In genomic region chr13:21668665-21669599, GRCh38 we compare ENCODE assay signal across 8 cellular contexts. TPM values are rescaled to one million over a fixed set of nuclear protein-coding genes. Genes with fewer than 3 reads are reported as not detected.
DNase-seq lines count a peak whose midpoint lies in the region; ATAC-seq and TF ChIP-seq lines count a peak whose summit lies in the region.

No MANE protein-coding gene starts in this region.

- H2BK20ac ChIP-seq in IMR-90 (ENCODE audit: low read depth, low read length): peak overlapping the region; percentile 54

- no TSS peak for BruUV-seq in IMR-90 (replicated peaks; lab: Mats Ljungman, UMichigan)

- TF ChIP-seq RAD21 in IMR-90 (IDR thresholded peaks at IDR 0.05; ENCODE audit: low read length): no peak

- H3K79me2 ChIP-seq in parathyroid adenoma: no peaks in the 10 kb centered on the region

- H2AK5ac ChIP-seq in IMR-90 (ENCODE audit: low read depth, low read length): peak overlapping the region; percentile 5; the same call in 1 of the 2 replicates

- peaks cover 30% of the 10 kb centered on the region for H3K4me1 ChIP-seq in CD8-positive, alpha-beta T cell (ENCODE audit: insufficient read depth, low read length)
- peaks cover 5% of the 10 kb centered on the region for H3K4me1 ChIP-seq in IMR-90 (ENCODE audit: control insufficient read depth, insufficient read depth, low read length)
- H3K4me1 ChIP-seq in parathyroid adenoma: peaks cover 3% of the 10 kb centered on the region

- intact Hi-C loops in CD8-positive, alpha-beta T cell (cut with DNase I, micrococcal nuclease): loop anchor here in 1 of 2 experiments (1.0 kb wide), 1 partner anchor 31 kb away; no protein-coding TSS in a partner anchor
- intact Hi-C loops in IMR-90 (cut with micrococcal nuclease): no loop called here

- TF ChIP-seq POLR2A in IMR-90 (IDR thresholded peaks at IDR 0.05; ENCODE audit: low read depth, low read length): 0 out of 2 replicates have a peak, but pooled peaks have one; percentile 21

- no peaks in the 10 kb centered on the region for H3K79me1 ChIP-seq in IMR-90 (ENCODE audit: low read depth in 1 of 2, low read length in 2 of 2)

- H2BK120ac ChIP-seq in IMR-90 (ENCODE audit: low read depth, low read length): peak overlapping the region; percentile 60

- H2BK5ac ChIP-seq in IMR-90 (ENCODE audit: low read depth, low read length, poor library complexity, severe bottlenecking): no peak overlapping the region

- H3K56ac ChIP-seq in IMR-90 (ENCODE audit: extremely low read depth, insufficient read depth, low read length): peak overlapping the region; percentile 74; the same call in 1 of the 2 replicates

- peak overlapping the region; percentile 80 for H3K4me3 ChIP-seq in CD8-positive, alpha-beta T cell (ENCODE audit: low read depth, low read length)
- H3K4me3 ChIP-seq in IMR-90 (ENCODE audit: insufficient read depth, low read depth, low read length): peak overlapping the region; percentile 61
- H3K4me3 ChIP-seq in fibroblast of villous mesenchyme (ENCODE audit: low read depth, low read length): peak overlapping the region; percentile 64
- peak overlapping the region; percentile 65 for H3K4me3 ChIP-seq in parathyroid adenoma (ENCODE audit: low read depth, low read length)

- H3K14ac ChIP-seq in IMR-90 (replicated peaks; ENCODE audit: low read depth, low read length): peak overlapping the region; percentile 27

- no peaks in the 10 kb centered on the region for H3K27me3 ChIP-seq in CD8-positive, alpha-beta T cell (ENCODE audit: insufficient read depth, low read length)
- H3K27me3 ChIP-seq in IMR-90 (ENCODE audit: control insufficient read depth, insufficient read depth, low read length) (peaks cover 21% of the 10 kb centered on the region), parathyroid adenoma (ENCODE audit: control insufficient read depth, insufficient read depth, low read length) (no peaks in the 10 kb centered on the region)

- DNase-seq in CD8-positive, alpha-beta T cell: peak in 5 of 7 experiments; percentile 22 to 76 (median 57)
- peak; percentile 69 for DNase-seq in IMR-90
- DNase-seq in activated T-cell treated with anti-CD3 and anti-CD28 coated beads, Interleukin-2, amount 50 U/mL, for 48 hours: peak; percentile 23 to 66
- DNase-seq in fibroblast of villous mesenchyme (ENCODE audit: low read depth): peak; percentile 36
- DNase-seq in NCI-H2107 (lab: John Stamatoyannopoulos, UW): no peak

- POLR2A ChIA-PET in CD8-positive, alpha-beta T cell (lab: Charles Lee): interaction anchor here (1.5 to 6.4 kb wide), 4 partner anchors 9 to 392 kb away, joined by 3 to 69 read pairs (median 9); partner anchors contain the start of gene MICU2
- POLR2A ChIA-PET in IMR-90 (lab: Charles Lee; ENCODE audit: unreplicated experiment): interaction anchor here (0.7 kb wide), 1 partner anchor 836 kb away, joined by 3 read pairs; no protein-coding TSS in a partner anchor

- H3K4me3 Mint-ChIP-seq in CD8-positive, alpha-beta T cell: peak overlapping the region; percentile 88

- H3K4me2 ChIP-seq in IMR-90 (ENCODE audit: low read depth, low read length) (peak overlapping the region; percentile 91), parathyroid adenoma (ENCODE audit: low read length) (peak overlapping the region; percentile 96)

- H2AFZ ChIP-seq in IMR-90 (replicated peaks; ENCODE audit: low read length, poor library complexity): peak overlapping the region; percentile 92
- peak overlapping the region; percentile 79 for H2AFZ ChIP-seq in parathyroid adenoma

- H3K9me3 ChIP-seq in CD8-positive, alpha-beta T cell (ENCODE audit: low read length): no peaks in the 10 kb centered on the region
- no peaks in the 10 kb centered on the region for H3K9me3 ChIP-seq in IMR-90 (ENCODE audit: control insufficient read depth, insufficient read depth, low read length)
- H3K9me3 ChIP-seq in parathyroid adenoma (ENCODE audit: control insufficient read depth, low read length): no peaks in the 10 kb centered on the region

- H3K9me1 ChIP-seq in IMR-90 (ENCODE audit: insufficient read depth, low read length): no peaks in the 10 kb centered on the region

- peaks cover 3% of the 10 kb centered on the region for H3K36me3 Mint-ChIP-seq in CD8-positive, alpha-beta T cell

- no peaks in the 10 kb centered on the region for H4K20me1 ChIP-seq in IMR-90 (ENCODE audit: insufficient read depth, low read length)

- no peak overlapping the region; the same call in 1 of the 2 replicates for H4K5ac ChIP-seq in IMR-90 (ENCODE audit: low read depth, low read length)

- H3K36me3 ChIP-seq in CD8-positive, alpha-beta T cell (ENCODE audit: insufficient read depth, low read length): no peaks in the 10 kb centered on the region
- H3K36me3 ChIP-seq in IMR-90 (ENCODE audit: control insufficient read depth, insufficient read depth, low read length) (no peaks in the 10 kb centered on the region), parathyroid adenoma (ENCODE audit: control insufficient read depth, insufficient read depth, low read length) (no peaks in the 10 kb centered on the region)

- dilution Hi-C loops in IMR-90 (cut with HindIII; ENCODE audit: low sequenced_read_pairs, unreplicated experiment): no loop called here

- in situ Hi-C loops in IMR-90 (cut with MboI; ENCODE audit: low sequenced_read_pairs): no loop called here

- peak overlapping the region; percentile 58 for H4K91ac ChIP-seq in IMR-90 (ENCODE audit: insufficient read depth, low read depth, low read length)

- H3K18ac ChIP-seq in IMR-90 (ENCODE audit: low read depth, low read length): peak overlapping the region; percentile 38; the same call in 1 of the 2 replicates

- H2AK9ac ChIP-seq in IMR-90 (replicated peaks; ENCODE audit: low read depth, low read length, poor library complexity): peak overlapping the region; percentile 71

- peak overlapping the region; percentile 86 for H3K23ac ChIP-seq in IMR-90 (ENCODE audit: low read depth, low read length)

- no peaks in the 10 kb centered on the region for H3K9me3 Mint-ChIP-seq in CD8-positive, alpha-beta T cell

- H3K27me3 Mint-ChIP-seq in CD8-positive, alpha-beta T cell (ENCODE audit: low read depth): peaks cover 9% of the 10 kb centered on the region

- H3K27ac Mint-ChIP-seq in CD8-positive, alpha-beta T cell: peak overlapping the region; percentile 86

- TF ChIP-seq CTCF in CD8-positive, alpha-beta T cell (IDR thresholded peaks at IDR 0.05): no peak
- no peak for TF ChIP-seq CTCF in IMR-90 (conservative IDR thresholded peaks at IDR 0.05; ENCODE audit: low read depth, low read length)
- TF ChIP-seq CTCF in fibroblast of villous mesenchyme (IDR thresholded peaks at IDR 0.05; ENCODE audit: insufficient read depth, low read depth, low read length): no peak
- no peak for TF ChIP-seq CTCF in parathyroid adenoma (IDR thresholded peaks at IDR 0.05)

- peaks cover 39% of the 10 kb centered on the region for H3K4me1 Mint-ChIP-seq in CD8-positive, alpha-beta T cell (ENCODE audit: low read depth)

- WGBS in IMR-90 (ENCODE audit: extremely low coverage in 2 of 2, insufficient read length in 1 of 2), 2 experiments: 15% methylated on average over 10 of the region's 49 CpGs; no CpG with 5 or more reads in 1 of the 2 experiments

- peak overlapping the region in 1 of 2 experiments; percentile 71; a peak in 2 of 4 replicates for H4K8ac ChIP-seq in IMR-90 (ENCODE audit: low read depth in 2 of 2, low read length in 2 of 2)

- H3K9ac ChIP-seq in IMR-90 (ENCODE audit: low read depth, low read length) (peak overlapping the region; percentile 29), parathyroid adenoma (no peak overlapping the region)

- 0 out of 3 replicates have a peak overlapping the region, but pooled peaks have one; percentile 1 for H2BK15ac ChIP-seq in IMR-90 (ENCODE audit: low read depth, low read length)

- peak; percentile 50 for ATAC-seq in CD8-positive, alpha-beta T cell
- ATAC-seq in IMR-90 (ENCODE audit: low read depth) (peak; percentile 30), GM21367 (IDR thresholded peaks at IDR 0.05; ENCODE audit: unreplicated experiment) (no peak), HG02763 (IDR thresholded peaks at IDR 0.05; ENCODE audit: unreplicated experiment) (no peak)

- peak overlapping the region; percentile 56 for H3K4ac ChIP-seq in IMR-90 (ENCODE audit: low read depth, low read length)

- peak overlapping the region; percentile 56 for H3K27ac ChIP-seq in CD8-positive, alpha-beta T cell (ENCODE audit: low read depth, low read length)
- H3K27ac ChIP-seq in IMR-90 (ENCODE audit: insufficient read depth, low read length) (peak overlapping the region; percentile 29; the same call in 1 of the 2 replicates), parathyroid adenoma (no peak overlapping the region)

- CTCF ChIA-PET in CD8-positive, alpha-beta T cell (lab: Charles Lee): interaction anchor here (0.7 to 6.9 kb wide), 7 partner anchors 31 to 1672 kb away, joined by 3 to 63 read pairs (median 3); no protein-coding TSS in a partner anchor
- CTCF ChIA-PET in IMR-90 (lab: Yijun Ruan, JAX): interaction anchor here (0.6 to 1.3 kb wide), 2 partner anchors 9 to 375 kb away, joined by 3 to 5 read pairs; no protein-coding TSS in a partner anchor

TF ChIP-seq in IMR-90, 13 proteins besides CTCF, POLR2A, EP300 and RAD21:
- TF ChIP-seq CHD1 (IDR thresholded peaks at IDR 0.05; ENCODE audit: low read depth, low read length) (no peak), MXI1 (IDR thresholded peaks at IDR 0.05; ENCODE audit: borderline replicate concordance, low read depth, low read length) (no peak), USF2 (IDR thresholded peaks at IDR 0.05; ENCODE audit: low read depth, low read length) (no peak), ELK1 (IDR thresholded peaks at IDR 0.05; ENCODE audit: borderline replicate concordance, low read depth, low read length) (no peak)

RNA-seq across cellular contexts. Expression of gene FGF9, which starts 1.9 kb away (rescaled TPM):
- 1 to 10 TPM; 7.6 to 8.2 TPM for total RNA-seq in CD8-positive, alpha-beta T cell
- under 0.01 TPM in 2 replicates for total RNA-seq in IMR-90 (2012; rRNA removed)
- polyA plus RNA-seq in IMR-90 (2012; rRNA removed): 0.03 and 0.05 TPM in 2 replicates
- 0.01 TPM in 1 of 2 replicates, not detected in the other for polyA plus RNA-seq in IMR-90 (2012; cell fraction: cytosol; rRNA removed)
- 0.07 and 0.39 TPM in 2 replicates for polyA plus RNA-seq in IMR-90 (2012; cell fraction: nucleus; rRNA removed; ENCODE audit: low replicate concordance)
- total RNA-seq in fibroblast of villous mesenchyme: 0.64 and 4.7 TPM in 2 replicates

Comparison
In these comparisons a context has a peak if more than half of its experiments do, and no peak if none do; other contexts are left out.
1. ATAC-seq: peak in CD8-positive, alpha-beta T cell (single experiment) and IMR-90 (single experiment); none in GM21367 (single experiment) and HG02763 (single experiment).
2. Peak in every context shown above with its lines, with median percentiles within 50 percentile points of each other: H3K4me3 ChIP-seq.